12 cellular contexts compared by ENCODE assay signal in the genomic region with DNA sequence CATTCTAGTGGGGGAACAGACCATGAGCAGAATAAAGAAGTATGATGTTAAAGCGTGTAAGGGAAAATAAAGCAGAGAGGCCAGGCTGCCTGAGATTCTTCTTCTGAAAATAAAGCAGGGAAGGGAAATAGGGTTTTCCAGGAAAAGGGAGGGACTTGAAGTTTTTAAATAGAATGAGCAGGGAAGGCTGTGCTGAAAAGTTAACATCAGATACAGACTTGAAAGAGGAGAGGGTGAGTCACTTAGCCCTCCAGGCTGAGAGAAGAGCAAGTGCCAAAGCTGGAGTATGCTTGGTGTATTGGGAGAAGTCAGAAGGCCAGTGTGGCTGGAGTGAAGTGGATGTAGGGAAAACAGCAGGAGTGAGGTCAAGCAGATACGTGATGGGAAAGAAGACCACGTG. TPM values are rescaled to one million over a fixed set of nuclear protein-coding genes. Genes with fewer than 3 reads are reported as not detected.
DNase-seq lines count a peak whose midpoint lies in the region; ATAC-seq and TF ChIP-seq lines count a peak whose summit lies in the region.
"Had no signal": no experiment of that assay in that cellular context is flagged by ENCODE, and none has a peak within 500 bp of the region (broad histone marks: within the 10 kb centered on the region; RNA-seq: fewer than 3 reads in every experiment).

No MANE protein-coding gene starts in this region.

- intact Hi-C loops in dorsolateral prefrontal cortex (cut with DNase I): no loop called here

- H3K27ac ChIP-seq in dorsolateral prefrontal cortex: peak overlapping the region in 2 of 59 donors; percentile 3 to 10

- DNase-seq in AG10803 (ENCODE audit: low read depth) (peak; percentile 80), M059J (ENCODE audit: low read depth) (peak; percentile 90), endothelial cell (ENCODE audit: low spot score) (no peak), lung microvascular endothelial cell (ENCODE audit: low read depth in 2 of 2) (peak; percentile 10 to 73), NCI-H2029 treated with DMSO at 0.1 percent for 48 hours (lab: John Stamatoyannopoulos, UW) (no peak), dorsolateral prefrontal cortex (no peak)
- DNase-seq in activated CD4-positive, alpha-beta T cell treated with anti-CD3 and anti-CD28 coated beads, Interleukin-2, amount 10 ng/mL, durations not matched to agents 7 days and 5 days: no peak
- DNase-seq: activated naive CD4-positive, alpha-beta T cell treated with anti-CD3 and anti-CD28 coated beads, Interleukin-2, amount 50 U/mL, for 16 hours; CD4-positive, alpha-beta memory T cell; naive thymus-derived CD4-positive, alpha-beta T cell; NCI-H1417 had no signal

- H3K9me3 Mint-ChIP-seq in endothelial cell (ENCODE audit: unreplicated experiment): no peaks in the 10 kb centered on the region
- H3K9me3 Mint-ChIP-seq in activated CD4-positive, alpha-beta T cell treated with anti-CD3 and anti-CD28 coated beads, Interleukin-2, amount 10 ng/mL, durations not matched to agents 7 days and 5 days: no peaks in the 10 kb centered on the region
- H3K9me3 Mint-ChIP-seq: CD4-positive, alpha-beta memory T cell had no signal

- no peaks in the 10 kb centered on the region for H3K27me3 ChIP-seq in dorsolateral prefrontal cortex

- H3K4me1 Mint-ChIP-seq in endothelial cell (ENCODE audit: unreplicated experiment): peaks cover 13% of the 10 kb centered on the region
- H3K4me1 Mint-ChIP-seq in activated CD4-positive, alpha-beta T cell treated with anti-CD3 and anti-CD28 coated beads, Interleukin-2, amount 10 ng/mL, durations not matched to agents 7 days and 5 days: peaks cover 7% of the 10 kb centered on the region

- H3K4me3 ChIP-seq in AG10803 (ENCODE audit: low read length) (no peak overlapping the region), dorsolateral prefrontal cortex (no peak overlapping the region)

- H3K4me3 Mint-ChIP-seq in endothelial cell (ENCODE audit: unreplicated experiment): peak overlapping the region; percentile 17
- H3K4me3 Mint-ChIP-seq in activated CD4-positive, alpha-beta T cell treated with anti-CD3 and anti-CD28 coated beads, Interleukin-2, amount 10 ng/mL, durations not matched to agents 7 days and 5 days: no peak overlapping the region
- H3K4me3 Mint-ChIP-seq: CD4-positive, alpha-beta memory T cell; naive thymus-derived CD4-positive, alpha-beta T cell had no signal

- H3K27ac Mint-ChIP-seq in endothelial cell (ENCODE audit: unreplicated experiment): peak overlapping the region; percentile 77
- no peak overlapping the region for H3K27ac Mint-ChIP-seq in activated CD4-positive, alpha-beta T cell treated with anti-CD3 and anti-CD28 coated beads, Interleukin-2, amount 10 ng/mL, durations not matched to agents 7 days and 5 days
- H3K27ac Mint-ChIP-seq: CD4-positive, alpha-beta memory T cell had no signal

- TF ChIP-seq CTCF in AG10803 (conservative IDR thresholded peaks at IDR 0.05; ENCODE audit: low read length): no peak
- no peak for TF ChIP-seq CTCF in endothelial cell (IDR thresholded peaks at IDR 0.05; ENCODE audit: unreplicated experiment)
- TF ChIP-seq CTCF in dorsolateral prefrontal cortex (IDR thresholded peaks at IDR 0.05 in 54 of 56, conservative IDR thresholded peaks at IDR 0.05 in 2 of 56; ENCODE audit: low read depth in 1 of 56, partially characterized antibody in 56 of 56): no peak

- POLR2A ChIA-PET in activated CD4-positive, alpha-beta T cell treated with anti-CD3 and anti-CD28 coated beads, Interleukin-2, amount 10 ng/mL, durations not matched to agents 7 days and 5 days (lab: Charles Lee): no interaction called here

- H3K27me3 Mint-ChIP-seq in endothelial cell (ENCODE audit: unreplicated experiment): no peaks in the 10 kb centered on the region
- no peaks in the 10 kb centered on the region for H3K27me3 Mint-ChIP-seq in activated CD4-positive, alpha-beta T cell treated with anti-CD3 and anti-CD28 coated beads, Interleukin-2, amount 10 ng/mL, durations not matched to agents 7 days and 5 days
- H3K27me3 Mint-ChIP-seq: CD4-positive, alpha-beta memory T cell; naive thymus-derived CD4-positive, alpha-beta T cell had no signal

- no peaks in the 10 kb centered on the region for H3K36me3 Mint-ChIP-seq in endothelial cell (ENCODE audit: low read depth, unreplicated experiment)
- H3K36me3 Mint-ChIP-seq in activated CD4-positive, alpha-beta T cell treated with anti-CD3 and anti-CD28 coated beads, Interleukin-2, amount 10 ng/mL, durations not matched to agents 7 days and 5 days (ENCODE audit: low read depth): peaks cover 7% of the 10 kb centered on the region

- no peak for ATAC-seq in HG03571 (IDR thresholded peaks at IDR 0.05; ENCODE audit: unreplicated experiment)
- ATAC-seq: naive thymus-derived CD4-positive, alpha-beta T cell had no signal

- CTCF ChIA-PET in activated CD4-positive, alpha-beta T cell treated with anti-CD3 and anti-CD28 coated beads, Interleukin-2, amount 10 ng/mL, durations not matched to agents 7 days and 5 days (lab: Charles Lee): no interaction called here

RNA-seq across cellular contexts. Expression of gene PLK4, which starts 10.0 kb away (rescaled TPM):
- 13.8 and 18.6 TPM in 2 replicates for total RNA-seq in M059J (2014; rRNA removed; shearing (Covaris generic))
- total RNA-seq in endothelial cell (ENCODE audit: unreplicated experiment) (12.6 TPM), lung microvascular endothelial cell (3.6 and 7.8 TPM in 2 replicates), dorsolateral prefrontal cortex (1 to 10 TPM in 117 of 120 experiments, under 1 TPM in 3; 0.57 to 6.0 (median 2.2) TPM)
- total RNA-seq in activated CD4-positive, alpha-beta T cell treated with anti-CD3 and anti-CD28 coated beads, Interleukin-2, amount 10 ng/mL, durations not matched to agents 7 days and 5 days: 10 to 100 TPM; 51.3 to 61.4 TPM

Comparison
In these comparisons a context has a peak if more than half of its experiments do, and no peak if none do; other contexts are left out.
1. DNase-seq: peak in AG10803 (single experiment), M059J (single experiment) and lung microvascular endothelial cell (2 of 2); none in endothelial cell (single experiment), NCI-H2029 treated with DMSO at 0.1 percent for 48 hours (single experiment), activated CD4-positive, alpha-beta T cell treated with anti-CD3 and anti-CD28 coated beads, Interleukin-2, amount 10 ng/mL, durations not matched to agents 7 days and 5 days (single experiment) and dorsolateral prefrontal cortex (0 of 10).